ENCODE assay signal across 11 cellular contexts in the genomic region with DNA sequence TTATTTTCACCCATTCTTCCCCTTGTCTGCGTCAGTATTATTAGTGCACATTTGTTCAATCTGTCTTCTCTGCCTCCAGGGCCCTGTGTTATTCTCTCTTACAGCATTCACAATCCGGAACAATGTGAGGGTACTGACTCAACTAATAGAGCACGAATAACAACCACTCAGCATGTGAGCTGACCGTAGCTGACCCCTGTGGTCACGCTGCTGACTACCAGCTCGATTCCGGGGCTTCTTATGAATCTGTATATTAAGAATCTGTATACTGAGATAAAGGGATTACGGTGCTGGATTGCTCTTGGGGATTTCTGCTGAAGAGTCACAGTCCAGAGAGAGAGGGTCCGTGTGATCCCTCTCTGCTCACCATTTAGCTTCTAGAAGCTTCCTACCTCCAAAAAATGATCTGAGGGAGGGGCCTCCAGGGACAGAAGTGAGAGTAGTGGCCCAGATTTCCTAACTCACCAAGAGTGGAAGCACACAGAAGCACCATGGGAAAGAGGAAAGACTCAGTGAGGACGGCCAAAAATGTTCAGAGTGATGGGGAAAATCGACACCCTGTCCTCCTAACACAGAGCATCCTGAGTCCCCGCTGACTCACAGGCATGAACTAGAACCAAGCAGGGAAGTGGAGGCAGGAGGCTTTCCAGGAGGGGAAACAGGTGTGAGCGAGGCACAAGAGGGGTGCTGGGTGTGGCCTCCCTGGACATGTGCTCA.
A peak's percentile ranks its signal among the peaks of the same experiment; 100 is the strongest.
DNase-seq lines count a peak whose midpoint lies in the region; ATAC-seq and TF ChIP-seq lines count a peak whose summit lies in the region.
"Had no signal": no experiment of that assay in that cellular context is flagged by ENCODE, and none has a peak within 500 bp of the region (broad histone marks: within the 10 kb centered on the region; RNA-seq: fewer than 3 reads in every experiment).

No MANE protein-coding gene starts in this region.

- DNase-seq in HS-27A (ENCODE audit: low read depth) (peak; percentile 92), astrocyte of the spinal cord (ENCODE audit: low read depth, low spot score) (peak; percentile 99), kidney epithelial cell (ENCODE audit: low read depth) (peak; percentile 77), type B pancreatic cell (ENCODE audit: extremely low spot score, unreplicated experiment) (no peak), T-helper 2 cell (no peak)
- no peak for DNase-seq in stimulated activated CD4-positive, alpha-beta T cell treated with anti-CD3 and anti-CD28 coated beads, Interleukin-15, amount 100 ng/mL, for 24 hours
- DNase-seq: activated CD4-positive, CD25-positive, alpha-beta regulatory T cell treated with anti-CD3 and anti-CD28 coated beads, Interleukin-2, amount 50 U/mL, for 72 hours; activated effector memory CD4-positive, alpha-beta T cell treated with Interleukin-2 at 50 U/mL for 16 hours; pancreas; uterus had no signal

- in situ Hi-C loops in astrocyte of the spinal cord (cut with HindIII; ENCODE audit: low sequenced_read_pairs) = no loop called here

- H3K27ac Mint-ChIP-seq in type B pancreatic cell = peak overlapping the region; percentile 4

- ATAC-seq in HG03460 (IDR thresholded peaks at IDR 0.05; ENCODE audit: unreplicated experiment) = no peak
- ATAC-seq: pancreas had no signal

- peaks cover 3% of the 10 kb centered on the region for H3K9me3 Mint-ChIP-seq in type B pancreatic cell

- H3K4me3 ChIP-seq in astrocyte of the spinal cord (ENCODE audit: low read depth, low read length) (no peak overlapping the region), kidney epithelial cell (ENCODE audit: low read depth, low read length) (no peak overlapping the region)
- H3K4me3 ChIP-seq: pancreas, uterus had no signal

- H3K36me3 Mint-ChIP-seq in type B pancreatic cell = no peaks in the 10 kb centered on the region

- H3K27me3 ChIP-seq in kidney epithelial cell (ENCODE audit: control insufficient read depth, insufficient read depth, low read length) = no peaks in the 10 kb centered on the region
- H3K27me3 ChIP-seq: uterus had no signal

- no peaks in the 10 kb centered on the region for H3K36me3 ChIP-seq in kidney epithelial cell (ENCODE audit: control insufficient read depth, insufficient read depth, low read length)
- H3K36me3 ChIP-seq: pancreas, uterus had no signal

- peak overlapping the region; percentile 37 for H3K4me3 Mint-ChIP-seq in type B pancreatic cell

- H3K27me3 Mint-ChIP-seq in type B pancreatic cell = no peaks in the 10 kb centered on the region

- peaks cover 8% of the 10 kb centered on the region for H3K4me1 Mint-ChIP-seq in type B pancreatic cell (ENCODE audit: unreplicated experiment)

- TF ChIP-seq CTCF in astrocyte of the spinal cord (IDR thresholded peaks at IDR 0.05; ENCODE audit: low read depth, low read length) (no peak), kidney epithelial cell (IDR thresholded peaks at IDR 0.05; ENCODE audit: insufficient read depth, low read length, poor library complexity, severe bottlenecking) (no peak), type B pancreatic cell (conservative IDR thresholded peaks at IDR 0.05) (no peak)

Comparison
In these comparisons a context has a peak if more than half of its experiments do, and no peak if none do; other contexts are left out.
1. DNase-seq: peak in HS-27A (single experiment), astrocyte of the spinal cord (single experiment) and kidney epithelial cell (single experiment); none in type B pancreatic cell (single experiment), stimulated activated CD4-positive, alpha-beta T cell treated with anti-CD3 and anti-CD28 coated beads, Interleukin-15, amount 100 ng/mL, for 24 hours (single experiment) and T-helper 2 cell (0 of 5).